2 cellular contexts compared by ENCODE assay signal in genomic region chr6:144360401-144360800, GRCh38.
TF ChIP-seq lines count a peak whose summit lies in the region.

No MANE protein-coding gene starts in this region.

TF ChIP-seq in SK-N-SH treated with all-trans-retinoic acid at 6 μM for 48 hours, 23 proteins besides CTCF, POLR2A, EP300 and RAD21 (continued from another document):
- no peak for TF ChIP-seq RARB (CRISPR knock-in tag; IDR thresholded peaks at IDR 0.05)
- no peak for TF ChIP-seq ZNF8 (CRISPR knock-in tag; IDR thresholded peaks at IDR 0.05)
- TF ChIP-seq CSDC2 (CRISPR knock-in tag; IDR thresholded peaks at IDR 0.05): no peak
- TF ChIP-seq PATZ1 (CRISPR knock-in tag; IDR thresholded peaks at IDR 0.05; ENCODE audit: borderline replicate concordance): no peak
- TF ChIP-seq ESRRG (CRISPR knock-in tag; IDR thresholded peaks at IDR 0.05): no peak
- TF ChIP-seq, protein P1, sequence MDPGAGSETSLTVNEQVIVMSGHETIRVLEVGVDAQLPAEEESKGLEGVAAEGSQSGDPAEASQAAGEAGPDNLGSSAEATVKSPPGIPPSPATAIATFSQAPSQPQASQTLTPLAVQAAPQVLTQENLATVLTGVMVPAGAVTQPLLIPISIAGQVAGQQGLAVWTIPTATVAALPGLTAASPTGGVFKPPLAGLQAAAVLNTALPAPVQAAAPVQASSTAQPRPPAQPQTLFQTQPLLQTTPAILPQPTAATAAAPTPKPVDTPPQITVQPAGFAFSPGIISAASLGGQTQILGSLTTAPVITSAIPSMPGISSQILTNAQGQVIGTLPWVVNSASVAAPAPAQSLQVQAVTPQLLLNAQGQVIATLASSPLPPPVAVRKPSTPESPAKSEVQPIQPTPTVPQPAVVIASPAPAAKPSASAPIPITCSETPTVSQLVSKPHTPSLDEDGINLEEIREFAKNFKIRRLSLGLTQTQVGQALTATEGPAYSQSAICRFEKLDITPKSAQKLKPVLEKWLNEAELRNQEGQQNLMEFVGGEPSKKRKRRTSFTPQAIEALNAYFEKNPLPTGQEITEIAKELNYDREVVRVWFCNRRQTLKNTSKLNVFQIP (CRISPR knock-in tag; IDR thresholded peaks at IDR 0.05; ENCODE audit: borderline replicate concordance, low read depth): no peak
- no peak for TF ChIP-seq CSRNP3 (CRISPR knock-in tag; IDR thresholded peaks at IDR 0.05)
- TF ChIP-seq ZFP30 (CRISPR knock-in tag; IDR thresholded peaks at IDR 0.05): no peak
- TF ChIP-seq ISL1 (CRISPR knock-in tag; IDR thresholded peaks at IDR 0.05): no peak
- no peak for TF ChIP-seq TCF4 (CRISPR knock-in tag; IDR thresholded peaks at IDR 0.05; ENCODE audit: borderline replicate concordance)
- no peak for TF ChIP-seq TOX (CRISPR knock-in tag; IDR thresholded peaks at IDR 0.05; ENCODE audit: borderline replicate concordance)
- TF ChIP-seq ZNF70 (CRISPR knock-in tag; IDR thresholded peaks at IDR 0.05): no peak
- TF ChIP-seq, protein P2, sequence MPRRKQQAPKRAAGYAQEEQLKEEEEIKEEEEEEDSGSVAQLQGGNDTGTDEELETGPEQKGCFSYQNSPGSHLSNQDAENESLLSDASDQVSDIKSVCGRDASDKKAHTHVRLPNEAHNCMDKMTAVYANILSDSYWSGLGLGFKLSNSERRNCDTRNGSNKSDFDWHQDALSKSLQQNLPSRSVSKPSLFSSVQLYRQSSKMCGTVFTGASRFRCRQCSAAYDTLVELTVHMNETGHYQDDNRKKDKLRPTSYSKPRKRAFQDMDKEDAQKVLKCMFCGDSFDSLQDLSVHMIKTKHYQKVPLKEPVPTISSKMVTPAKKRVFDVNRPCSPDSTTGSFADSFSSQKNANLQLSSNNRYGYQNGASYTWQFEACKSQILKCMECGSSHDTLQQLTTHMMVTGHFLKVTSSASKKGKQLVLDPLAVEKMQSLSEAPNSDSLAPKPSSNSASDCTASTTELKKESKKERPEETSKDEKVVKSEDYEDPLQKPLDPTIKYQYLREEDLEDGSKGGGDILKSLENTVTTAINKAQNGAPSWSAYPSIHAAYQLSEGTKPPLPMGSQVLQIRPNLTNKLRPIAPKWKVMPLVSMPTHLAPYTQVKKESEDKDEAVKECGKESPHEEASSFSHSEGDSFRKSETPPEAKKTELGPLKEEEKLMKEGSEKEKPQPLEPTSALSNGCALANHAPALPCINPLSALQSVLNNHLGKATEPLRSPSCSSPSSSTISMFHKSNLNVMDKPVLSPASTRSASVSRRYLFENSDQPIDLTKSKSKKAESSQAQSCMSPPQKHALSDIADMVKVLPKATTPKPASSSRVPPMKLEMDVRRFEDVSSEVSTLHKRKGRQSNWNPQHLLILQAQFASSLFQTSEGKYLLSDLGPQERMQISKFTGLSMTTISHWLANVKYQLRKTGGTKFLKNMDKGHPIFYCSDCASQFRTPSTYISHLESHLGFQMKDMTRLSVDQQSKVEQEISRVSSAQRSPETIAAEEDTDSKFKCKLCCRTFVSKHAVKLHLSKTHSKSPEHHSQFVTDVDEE (CRISPR knock-in tag; IDR thresholded peaks at IDR 0.05): no peak
TF ChIP-seq in SK-N-SH treated with all-trans-retinoic acid at 6 μM for 48 hours: peak in this region for 0.

TF ChIP-seq in SK-N-SH, 30 proteins besides CTCF, POLR2A, EP300 and RAD21 (continued from another document):
- TF ChIP-seq USF1 (IDR thresholded peaks at IDR 0.05; ENCODE audit: borderline replicate concordance, low read depth): no peak
